Comparison of ENCODE assay signal across 24 cellular contexts in the genomic region with DNA sequence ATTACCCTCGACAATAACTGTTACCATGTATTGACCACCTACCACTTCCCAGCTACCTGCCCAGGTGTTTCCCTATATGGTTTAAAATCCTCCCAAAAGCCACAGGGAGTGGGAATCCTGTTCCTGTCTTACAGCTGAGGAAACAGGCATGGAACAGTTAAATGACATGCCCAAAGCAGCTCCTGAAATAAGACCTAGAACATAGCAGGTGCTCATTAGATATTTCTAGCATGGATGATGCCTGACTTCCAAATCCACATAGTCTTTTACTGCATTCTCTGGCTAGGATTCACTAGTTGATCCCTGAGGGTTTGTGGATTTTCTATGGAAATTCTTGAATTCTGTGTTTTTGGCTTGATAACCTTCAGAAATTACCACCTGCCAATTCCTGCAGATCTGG. TPM values are rescaled to one million over a fixed set of nuclear protein-coding genes. Genes with fewer than 3 reads are reported as not detected.
DNase-seq lines count a peak whose midpoint lies in the region; ATAC-seq and TF ChIP-seq lines count a peak whose summit lies in the region.
"Had no signal": no experiment of that assay in that cellular context is flagged by ENCODE, and none has a peak within 500 bp of the region (broad histone marks: within the 10 kb centered on the region; RNA-seq: fewer than 3 reads in every experiment).

No MANE protein-coding gene starts in this region.

- no peak for TF ChIP-seq POLR2A in spleen (IDR thresholded peaks at IDR 0.05)

- TF ChIP-seq CTCF in OCI-LY1 (IDR thresholded peaks at IDR 0.05; ENCODE audit: low read length) (no peak), spleen (IDR thresholded peaks at IDR 0.05 in 8 of 11, conservative IDR thresholded peaks at IDR 0.05 in 3 of 11) (no peak), lower lobe of right lung (IDR thresholded peaks at IDR 0.05) (no peak)

- H3K36me3 ChIP-seq in OCI-LY1 (ENCODE audit: insufficient read depth, low read length), result peaks cover 34% of the 10 kb centered on the region; the same call in 1 of the 2 replicates
- H3K36me3 ChIP-seq in spleen, result peaks cover 0 to 58% (median 10%) of the 10 kb centered on the region in 6 donors
- no peaks in the 10 kb centered on the region for H3K36me3 ChIP-seq in lower lobe of right lung
- H3K36me3 ChIP-seq: esophagus squamous epithelium, HAP-1, left ventricle myocardium inferior, thoracic aorta had no signal

- H3K4me2 ChIP-seq in OCI-LY1 (ENCODE audit: low read length), result no peak overlapping the region

- H3K9me2 ChIP-seq in OCI-LY1 (ENCODE audit: low read depth, low read length), result no peaks in the 10 kb centered on the region

- peak overlapping the region; percentile 97 for H3K27ac ChIP-seq in OCI-LY1 (ENCODE audit: low read depth, low read length, poor library complexity, severe bottlenecking)
- H3K27ac ChIP-seq in spleen, result peak overlapping the region in 7 of 8 donors; percentile 19 to 89 (median 81)
- H3K27ac ChIP-seq in lower lobe of right lung, result no peak overlapping the region
- H3K27ac ChIP-seq: left ventricle myocardium inferior, thoracic aorta had no signal

- DNase-seq in activated CD4-positive, alpha-beta T cell treated with anti-CD3 and anti-CD28 coated beads for 36 hours, result no peak
- DNase-seq in activated CD4-positive, alpha-beta T cell treated with anti-CD3 and anti-CD28 coated beads, Interleukin-2, amount 50 U/mL, for 4 hours, result no peak
- DNase-seq in spleen, result no peak
- DNase-seq in lower lobe of right lung, result no peak
- DNase-seq: esophagus squamous epithelium; NCI-H2081; NCI-H510A treated with DMSO at 0.1 percent for 48 hours; posterior cingulate gyrus; SHP77; stimulated activated CD4-positive, alpha-beta T cell treated with anti-CD3 and anti-CD28 coated beads, Interleukin-4, amount 100 ng/mL, for 1 hour had no signal

- intact Hi-C loops in activated CD4-positive, alpha-beta T cell treated with anti-CD3 and anti-CD28 coated beads for 36 hours (cut with DNase I, micrococcal nuclease), result loop anchor here in 1 of 2 experiments (5.0 kb wide), 2 partner anchors 984 to 1691 kb away; partner anchors contain the start of gene ZNF574
- intact Hi-C loops in spleen (cut with DNase I; ENCODE audit: low total_unique reads), result no loop called here
- intact Hi-C loops in lower lobe of right lung (cut with DNase I), result no loop called here

- H3K79me2 ChIP-seq in OCI-LY1 (ENCODE audit: insufficient read depth, low read length), result no peaks in the 10 kb centered on the region

- CTCF ChIA-PET in activated CD4-positive, alpha-beta T cell treated with anti-CD3 and anti-CD28 coated beads for 36 hours (lab: Charles Lee), result interaction anchor here (0.6 to 6.9 kb wide), 7 partner anchors 9 to 212 kb away, joined by 3 to 94 read pairs (median 5); partner anchors contain the start of gene SMG9

- no peak overlapping the region for H3K4me3 Mint-ChIP-seq in activated CD4-positive, alpha-beta T cell treated with anti-CD3 and anti-CD28 coated beads for 36 hours
- H3K4me3 Mint-ChIP-seq in activated naive CD8-positive, alpha-beta T cell, result no peak overlapping the region

- no peak overlapping the region for H3K4me3 ChIP-seq in OCI-LY1 (ENCODE audit: low read depth, low read length, poor library complexity, severe bottlenecking)
- no peak overlapping the region for H3K4me3 ChIP-seq in spleen
- H3K4me3 ChIP-seq in lower lobe of right lung, result no peak overlapping the region
- H3K4me3 ChIP-seq: BLaER1, esophagus squamous epithelium, HAP-1, K562, left ventricle myocardium inferior, thoracic aorta had no signal

- H3K9me3 Mint-ChIP-seq in activated CD4-positive, alpha-beta T cell treated with anti-CD3 and anti-CD28 coated beads for 36 hours (ENCODE audit: low read depth), result no peaks in the 10 kb centered on the region
- no peaks in the 10 kb centered on the region for H3K9me3 Mint-ChIP-seq in activated naive CD8-positive, alpha-beta T cell (ENCODE audit: low read depth)

- 23 to 68% (median 42%) methylated on average over 1 of the region's 1 CpG for WGBS in spleen, 5 donors

- POLR2A ChIA-PET in activated CD4-positive, alpha-beta T cell treated with anti-CD3 and anti-CD28 coated beads for 36 hours (lab: Charles Lee), result interaction anchor here (1.6 to 3.3 kb wide), 2 partner anchors 10 to 13 kb away, joined by 3 to 41 read pairs; partner anchors contain the start of gene SMG9

- H2AFZ ChIP-seq in OCI-LY1 (ENCODE audit: low read length), result no peak overlapping the region

- no peaks in the 10 kb centered on the region for H3K27me3 ChIP-seq in OCI-LY1 (ENCODE audit: insufficient read depth, low read length)
- H3K27me3 ChIP-seq in spleen (replicated peaks in 1 of 7), result no peaks in the 10 kb centered on the region
- H3K27me3 ChIP-seq in lower lobe of right lung (ENCODE audit: low read depth), result no peaks in the 10 kb centered on the region
- H3K27me3 ChIP-seq: BLaER1, esophagus squamous epithelium had no signal

- H3K27ac Mint-ChIP-seq in activated CD4-positive, alpha-beta T cell treated with anti-CD3 and anti-CD28 coated beads for 36 hours, result peak overlapping the region; percentile 97
- H3K27ac Mint-ChIP-seq in activated naive CD8-positive, alpha-beta T cell, result peak overlapping the region; percentile 95

- H3K36me3 Mint-ChIP-seq in activated CD4-positive, alpha-beta T cell treated with anti-CD3 and anti-CD28 coated beads for 36 hours (ENCODE audit: low read depth), result peaks cover 84% of the 10 kb centered on the region
- H3K36me3 Mint-ChIP-seq in activated naive CD8-positive, alpha-beta T cell, result no peaks in the 10 kb centered on the region

- ATAC-seq in activated CD4-positive, alpha-beta T cell treated with anti-CD3 and anti-CD28 coated beads for 36 hours, result no peak
- ATAC-seq in lower lobe of right lung (no peak), GM18498 (IDR thresholded peaks at IDR 0.05; ENCODE audit: unreplicated experiment) (no peak), HG03565 (IDR thresholded peaks at IDR 0.05; ENCODE audit: unreplicated experiment) (no peak)
- ATAC-seq: activated CD4-positive, CD25-positive, alpha-beta regulatory T cell treated with anti-CD3 and anti-CD28 coated beads, Interleukin-2, amount 50 U/mL, for 24 hours; K562 had no signal

- H3K4me1 Mint-ChIP-seq in activated CD4-positive, alpha-beta T cell treated with anti-CD3 and anti-CD28 coated beads for 36 hours, result peaks cover 63% of the 10 kb centered on the region
- peaks cover 43% of the 10 kb centered on the region for H3K4me1 Mint-ChIP-seq in activated naive CD8-positive, alpha-beta T cell (ENCODE audit: low read depth)

- H3F3A ChIP-seq in OCI-LY1 (ENCODE audit: insufficient read depth, low read length), result no peaks in the 10 kb centered on the region

- H3K27me3 Mint-ChIP-seq in activated CD4-positive, alpha-beta T cell treated with anti-CD3 and anti-CD28 coated beads for 36 hours, result no peaks in the 10 kb centered on the region
- H3K27me3 Mint-ChIP-seq in activated naive CD8-positive, alpha-beta T cell, result no peaks in the 10 kb centered on the region

- H4K20me1 ChIP-seq in OCI-LY1 (ENCODE audit: insufficient read depth, low read length), result no peaks in the 10 kb centered on the region
- H4K20me1 ChIP-seq: BLaER1 had no signal

- no peaks in the 10 kb centered on the region for H3K9me3 ChIP-seq in OCI-LY1 (ENCODE audit: low read length)
- no peaks in the 10 kb centered on the region for H3K9me3 ChIP-seq in spleen
- no peaks in the 10 kb centered on the region for H3K9me3 ChIP-seq in lower lobe of right lung
- H3K9me3 ChIP-seq: BLaER1, esophagus squamous epithelium, HAP-1, left ventricle myocardium inferior, thoracic aorta had no signal

- H3K4me1 ChIP-seq in OCI-LY1 (ENCODE audit: insufficient read depth, low read length, severe bottlenecking) (peaks cover 26% of the 10 kb centered on the region), spleen (peaks cover 26 to 78% (median 49%) of the 10 kb centered on the region in 6 donors), lower lobe of right lung (peaks cover 36% of the 10 kb centered on the region)
- H3K4me1 ChIP-seq: HAP-1, left ventricle myocardium inferior had no signal

- H3K9ac ChIP-seq in OCI-LY1 (ENCODE audit: low read length), result no peak overlapping the region
- H3K9ac ChIP-seq: BLaER1 had no signal

RNA-seq across cellular contexts. Expression of gene KCNN4, which starts 13.0 kb away (rescaled TPM):
- total RNA-seq in activated CD4-positive, alpha-beta T cell treated with anti-CD3 and anti-CD28 coated beads for 36 hours, result 100 to 1,000 TPM; 103 to 110 TPM
- total RNA-seq in spleen, result 10 to 100 TPM; 14.3 to 24.2 (median 21.3) TPM
- polyA plus RNA-seq in spleen, result 10 to 100 TPM; 25.3 to 77.6 (median 56.1) TPM
- 3.6 TPM for total RNA-seq in lower lobe of right lung

RNA-seq across cellular contexts. Expression of gene SMG9, which starts 13.1 kb away (rescaled TPM):
- 10 to 100 TPM; 64.4 to 65.2 TPM for total RNA-seq in activated CD4-positive, alpha-beta T cell treated with anti-CD3 and anti-CD28 coated beads for 36 hours
- total RNA-seq in spleen (10 to 100 TPM; 30.9 to 65.9 (median 54.6) TPM), lower lobe of right lung (47.3 TPM)
- 10 to 100 TPM; 34.0 to 44.8 (median 44.3) TPM for polyA plus RNA-seq in spleen

RNA-seq across cellular contexts. Expression of gene LYPD5, which starts 34.4 kb away (rescaled TPM):
- total RNA-seq in activated CD4-positive, alpha-beta T cell treated with anti-CD3 and anti-CD28 coated beads for 36 hours, result 1 to 10 TPM in 1 of 2 experiments, under 1 TPM in 1; 0.86 to 1.2 TPM
- 10 to 100 TPM in 2 of 7 donors, 1 to 10 TPM in 5; 4.2 to 48.1 (median 7.4) TPM for total RNA-seq in spleen
- 1 to 10 TPM; 2.1 to 6.6 (median 2.2) TPM for polyA plus RNA-seq in spleen
- total RNA-seq in lower lobe of right lung, result 7.5 TPM
- total RNA-seq: A172, skeletal muscle tissue had no signal

RNA-seq across cellular contexts. Expression of gene IRGC, which starts 51.9 kb away (rescaled TPM):
- total RNA-seq in activated CD4-positive, alpha-beta T cell treated with anti-CD3 and anti-CD28 coated beads for 36 hours, result not detected
- total RNA-seq in spleen (not detected), lower lobe of right lung (not detected)
- polyA plus RNA-seq in spleen, result not detected
- total RNA-seq: A172, esophagus squamous epithelium, K562, left ventricle myocardium inferior, myocyte, skeletal muscle tissue, thoracic aorta had no signal
- polyA plus RNA-seq: adipose tissue, K562 had no signal

RNA-seq across cellular contexts. Expression of gene ZNF283, which starts 59.3 kb away (rescaled TPM):
- total RNA-seq in activated CD4-positive, alpha-beta T cell treated with anti-CD3 and anti-CD28 coated beads for 36 hours, result 1 to 10 TPM; 5.4 to 6.8 TPM
- total RNA-seq in spleen (10 to 100 TPM in 6 of 7 donors, 1 to 10 TPM in 1; 6.0 to 15.6 (median 11.9) TPM), lower lobe of right lung (12.7 TPM)
- polyA plus RNA-seq in spleen, result 1 to 10 TPM; 1.1 to 3.0 (median 1.1) TPM

Comparison
In these comparisons a context has a peak if more than half of its experiments do, and no peak if none do; other contexts are left out.
1. RNA of gene KCNN4, which starts 13.0 kb away (total RNA-seq): 103 to 110 TPM in activated CD4-positive, alpha-beta T cell treated with anti-CD3 and anti-CD28 coated beads for 36 hours; 14.3 to 24.2 TPM in spleen and 3.6 TPM in lower lobe of right lung (single experiment); every median in the first group is over 4 times any median in the second.